19 cellular contexts compared by ENCODE assay signal in genomic region chr10:69807122-69807521, GRCh38. TPM values are rescaled to one million over a fixed set of nuclear protein-coding genes. Genes with fewer than 3 reads are reported as not detected.
DNase-seq lines count a peak whose midpoint lies in the region; ATAC-seq, FAIRE-seq and TF ChIP-seq lines count a peak whose summit lies in the region.
"Had no signal": no experiment of that assay in that cellular context is flagged by ENCODE, and none has a peak within 500 bp of the region (broad histone marks: within the 10 kb centered on the region; RNA-seq: fewer than 3 reads in every experiment).

No MANE protein-coding gene starts in this region.

- peak; percentile 90 for DNase-seq in AG08395 (ENCODE audit: low spot score)
- peak; percentile 41 for DNase-seq in HTR-8/SVneo (ENCODE audit: insufficient read length, low spot score)
- peak; percentile 67 for DNase-seq in astrocyte of the spinal cord (ENCODE audit: low read depth, low spot score)
- DNase-seq in hepatic stellate cell (ENCODE audit: low spot score), result peak; percentile 91
- DNase-seq in DMS153 (lab: John Stamatoyannopoulos, UW), result no peak
- no peak for DNase-seq in BE2C
- no peak for DNase-seq in ascending aorta (ENCODE audit: low spot score in 2 of 2)
- DNase-seq: activated CD8-positive, alpha-beta T cell treated with anti-CD3 and anti-CD28 coated beads for 36 hours; activated gamma-delta T cell; caudate nucleus; GF-D8; NCI-H1417; NCI-H446 treated with DMSO at 0.1 percent for 48 hours; Peyer's patch; stimulated activated CD4-positive, alpha-beta T cell treated with anti-CD3 and anti-CD28 coated beads, Interleukin-2, amount 100 ng/mL, for 48 hours had no signal

- intact Hi-C loops in ascending aorta (cut with DNase I), result no loop called here

- no peak for ATAC-seq in HG02884 (IDR thresholded peaks at IDR 0.05; ENCODE audit: unreplicated experiment)
- ATAC-seq: activated CD8-positive, alpha-beta T cell treated with anti-CD3 and anti-CD28 coated beads for 36 hours; stimulated activated memory B cell treated with anti-CD40 and anti-IgM and Interleukin-4, amounts not matched to agents 10 μg/mL and 1 μg/mL and 100 μg/mL, for 72 hours had no signal

- peaks cover 14% of the 10 kb centered on the region for H3K27me3 ChIP-seq in BE2C
- H3K27me3 ChIP-seq in ascending aorta, result no peaks in the 10 kb centered on the region
- H3K27me3 ChIP-seq: Peyer's patch, vagina had no signal

- H3K9me3 ChIP-seq in BE2C (no peaks in the 10 kb centered on the region), ascending aorta (no peaks in the 10 kb centered on the region)
- H3K9me3 ChIP-seq: BLaER1 treated with 17β-estradiol and CSF1 and Interleukin-3, amounts not matched to agents 10 nM and 100 nM; Peyer's patch; vagina had no signal

- no peak overlapping the region for H3K27ac ChIP-seq in ascending aorta
- H3K27ac ChIP-seq: BLaER1 treated with 17β-estradiol and CSF1 and Interleukin-3, amounts not matched to agents 10 nM and 100 nM; Peyer's patch; vagina had no signal

- no peak for FAIRE-seq in HTR-8/SVneo (lab: Jason Lieb, UNC)

- TF ChIP-seq CTCF in astrocyte of the spinal cord (IDR thresholded peaks at IDR 0.05; ENCODE audit: low read depth, low read length) (no peak), BE2C (IDR thresholded peaks at IDR 0.05; ENCODE audit: low read depth, low read length) (no peak), ascending aorta (IDR thresholded peaks at IDR 0.05) (no peak)

- in situ Hi-C loops in astrocyte of the spinal cord (cut with HindIII; ENCODE audit: low sequenced_read_pairs), result no loop called here

- H3K36me3 ChIP-seq in BE2C, result no peaks in the 10 kb centered on the region
- H3K36me3 ChIP-seq in ascending aorta, result no peaks in the 10 kb centered on the region
- H3K36me3 ChIP-seq: BLaER1 treated with 17β-estradiol and CSF1 and Interleukin-3, amounts not matched to agents 10 nM and 100 nM; Peyer's patch; vagina had no signal

- H3K4me1 ChIP-seq in BE2C (no peaks in the 10 kb centered on the region), ascending aorta (peaks cover 0 to 2% of the 10 kb centered on the region in 2 donors)

- H3K4me3 ChIP-seq in astrocyte of the spinal cord (ENCODE audit: low read depth, low read length), result no peak overlapping the region
- no peak overlapping the region for H3K4me3 ChIP-seq in BE2C (ENCODE audit: low read depth, low read length)
- no peak overlapping the region for H3K4me3 ChIP-seq in ascending aorta
- H3K4me3 ChIP-seq: BLaER1 treated with 17β-estradiol and CSF1 and Interleukin-3, amounts not matched to agents 10 nM and 100 nM; Peyer's patch; vagina had no signal

RNA-seq across cellular contexts. Expression of gene COL13A1, which starts 5.4 kb away (rescaled TPM):
- polyA plus RNA-seq in BE2C (2012; ENCODE audit: insufficient read depth, insufficient read length, low read depth), result 1.1 TPM
- total RNA-seq in ascending aorta, result 8.0 TPM
- total RNA-seq: activated CD8-positive, alpha-beta T cell treated with anti-CD3 and anti-CD28 coated beads for 36 hours; vagina had no signal

Comparison
In these comparisons a context has a peak if more than half of its experiments do, and no peak if none do; other contexts are left out.
1. DNase-seq: peak in AG08395 (single experiment), HTR-8/SVneo (single experiment), astrocyte of the spinal cord (single experiment) and hepatic stellate cell (single experiment); none in DMS153 (single experiment), BE2C (single experiment) and ascending aorta (0 of 2).